Comparison of ENCODE assay signal across 1 cellular context in the genomic region with DNA sequence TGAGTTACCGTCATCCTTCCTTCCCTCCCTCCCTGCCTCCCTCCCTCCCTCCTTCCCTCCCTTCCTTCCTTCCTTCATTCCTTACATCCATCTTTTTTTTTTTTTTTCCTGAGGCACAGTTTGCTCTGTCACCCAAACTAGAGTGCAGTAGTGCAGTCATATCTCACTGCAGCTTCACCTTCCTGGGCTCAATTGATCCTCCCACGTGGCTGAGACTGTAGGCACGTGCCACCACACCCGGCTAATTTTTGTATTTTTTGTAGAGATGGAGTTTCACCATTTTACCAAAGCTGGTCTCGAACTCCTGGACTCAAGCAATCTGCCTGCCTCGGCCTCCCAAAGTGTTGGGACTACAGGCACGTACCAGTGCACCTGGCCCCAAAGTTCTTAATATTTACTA.
TF ChIP-seq lines count a peak whose summit lies in the region.

No MANE protein-coding gene starts in this region.

TF ChIP-seq in K562, 482 proteins besides CTCF, POLR2A, EP300 and RAD21 (continued from another document):
- TF ChIP-seq TOE1 (IDR thresholded peaks at IDR 0.05; ENCODE audit: borderline replicate concordance) (no peak), TOE1 (CRISPR knock-in tag; IDR thresholded peaks at IDR 0.05; ENCODE audit: borderline replicate concordance, low read depth) (no peak), CHD4 (IDR thresholded peaks at IDR 0.05; ENCODE audit: insufficient read depth, insufficient replicate concordance, low read depth, low read length, poor library complexity, severe bottlenecking) (no peak), SMARCA4 (IDR thresholded peaks at IDR 0.05) (no peak), ZNF175 (CRISPR knock-in tag; IDR thresholded peaks at IDR 0.05; ENCODE audit: low read depth) (no peak), ZNF436 (CRISPR knock-in tag; IDR thresholded peaks at IDR 0.05) (no peak), BHLHE40 (IDR thresholded peaks at IDR 0.05; ENCODE audit: low read length) (peak; percentile 67), GTF2E2 (tag; IDR thresholded peaks at IDR 0.05) (no peak), CBFA2T3 (IDR thresholded peaks at IDR 0.05) (peak; percentile 35; the same call in 1 of the 2 replicates), MYC (IDR thresholded peaks at IDR 0.05; ENCODE audit: low read depth, low read length) (0 out of 2 replicates have a peak, but pooled peaks have one; percentile 32), MYC (CRISPR knock-in tag; IDR thresholded peaks at IDR 0.05; ENCODE audit: borderline replicate concordance, low read depth) (no peak), ZNF445 (CRISPR knock-in tag; IDR thresholded peaks at IDR 0.05; ENCODE audit: low read depth) (no peak), U2AF1 (optimal IDR thresholded peaks at IDR 0.05; ENCODE audit: low read depth, low read length) (no peak), SRSF3 (IDR thresholded peaks at IDR 0.05; ENCODE audit: insufficient read depth, low read length) (no peak), NR2C1 (IDR thresholded peaks at IDR 0.05) (no peak), NR2C1 (tag; IDR thresholded peaks at IDR 0.05) (no peak)
- TF ChIP-seq, protein P1, sequence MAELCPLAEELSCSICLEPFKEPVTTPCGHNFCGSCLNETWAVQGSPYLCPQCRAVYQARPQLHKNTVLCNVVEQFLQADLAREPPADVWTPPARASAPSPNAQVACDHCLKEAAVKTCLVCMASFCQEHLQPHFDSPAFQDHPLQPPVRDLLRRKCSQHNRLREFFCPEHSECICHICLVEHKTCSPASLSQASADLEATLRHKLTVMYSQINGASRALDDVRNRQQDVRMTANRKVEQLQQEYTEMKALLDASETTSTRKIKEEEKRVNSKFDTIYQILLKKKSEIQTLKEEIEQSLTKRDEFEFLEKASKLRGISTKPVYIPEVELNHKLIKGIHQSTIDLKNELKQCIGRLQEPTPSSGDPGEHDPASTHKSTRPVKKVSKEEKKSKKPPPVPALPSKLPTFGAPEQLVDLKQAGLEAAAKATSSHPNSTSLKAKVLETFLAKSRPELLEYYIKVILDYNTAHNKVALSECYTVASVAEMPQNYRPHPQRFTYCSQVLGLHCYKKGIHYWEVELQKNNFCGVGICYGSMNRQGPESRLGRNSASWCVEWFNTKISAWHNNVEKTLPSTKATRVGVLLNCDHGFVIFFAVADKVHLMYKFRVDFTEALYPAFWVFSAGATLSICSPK (IDR thresholded peaks at IDR 0.05; ENCODE audit: borderline replicate concordance), result no peak
